11 cellular contexts compared by ENCODE assay signal in the genomic region with DNA sequence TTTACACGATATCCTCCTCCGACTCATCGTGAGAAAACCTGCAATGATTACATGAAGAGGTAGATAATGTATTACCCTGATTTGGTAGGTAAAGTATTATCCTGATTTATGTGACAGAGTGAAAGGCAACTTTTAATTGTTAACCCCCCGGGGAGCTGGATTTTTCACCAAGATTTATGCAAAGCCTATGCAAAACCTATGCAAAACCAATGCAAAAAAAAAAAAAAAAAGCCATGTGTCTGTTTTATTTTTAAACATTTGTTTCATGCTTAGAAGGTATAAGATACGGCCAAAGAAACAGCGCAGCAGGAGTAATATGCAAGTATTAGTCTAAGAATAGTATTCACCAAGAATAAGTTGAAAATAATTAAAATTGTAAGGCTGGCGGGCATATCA.
DNase-seq lines count a peak whose midpoint lies in the region; ATAC-seq and TF ChIP-seq lines count a peak whose summit lies in the region.
"Had no signal": no experiment of that assay in that cellular context is flagged by ENCODE, and none has a peak within 500 bp of the region (broad histone marks: within the 10 kb centered on the region; RNA-seq: fewer than 3 reads in every experiment).

No MANE protein-coding gene starts in this region.

- no peaks in the 10 kb centered on the region for H3K27me3 ChIP-seq in transverse colon
- H3K27me3 ChIP-seq: ascending aorta had no signal

- no peak for ATAC-seq in activated naive CD4-positive, alpha-beta T cell treated with anti-CD3 and anti-CD28 coated beads, Interleukin-2, amount 50 U/mL, for 72 hours
- no peak for ATAC-seq in HG02973 (IDR thresholded peaks at IDR 0.05; ENCODE audit: unreplicated experiment)
- ATAC-seq in HG03354 (IDR thresholded peaks at IDR 0.05; ENCODE audit: poor library complexity, severe bottlenecking, unreplicated experiment), result no peak

- no peaks in the 10 kb centered on the region for H3K27me3 Mint-ChIP-seq in activated naive CD4-positive, alpha-beta T cell treated with anti-CD3 and anti-CD28 coated beads for 36 hours (ENCODE audit: low read depth)

- intact Hi-C loops in activated naive CD4-positive, alpha-beta T cell treated with anti-CD3 and anti-CD28 coated beads for 36 hours (cut with micrococcal nuclease), result loop anchor here (1.0 to 10.0 kb wide), 7 partner anchors 16 to 1942 kb away; a partner anchor contains a TSS
- intact Hi-C loops in transverse colon (cut with DNase I; ENCODE audit: low total_unique reads), result no loop called here

- H3K27ac Mint-ChIP-seq in activated naive CD4-positive, alpha-beta T cell treated with anti-CD3 and anti-CD28 coated beads for 36 hours, result peak overlapping the region; percentile 98
- H3K27ac Mint-ChIP-seq in activated naive CD4-positive, alpha-beta T cell treated with anti-CD3 and anti-CD28 coated beads, Interleukin-2, amount 50 U/mL, for 72 hours, result peak overlapping the region; percentile 77 to 90
- H3K27ac Mint-ChIP-seq: activated B cell treated with CpG ODN at 0.5 μM for 24 hours had no signal

- TF ChIP-seq EP300 in transverse colon (IDR thresholded peaks at IDR 0.05; ENCODE audit: low read depth), result no peak

- peaks cover 0 to 9% (median 0%) of the 10 kb centered on the region in 4 donors for H3K4me1 ChIP-seq in transverse colon
- H3K4me1 ChIP-seq: ascending aorta had no signal

- peak overlapping the region in 2 of 4 donors; percentile 5 to 35 for H3K4me3 ChIP-seq in transverse colon
- H3K4me3 ChIP-seq: ascending aorta had no signal

- H3K27ac ChIP-seq in transverse colon, result peak overlapping the region in 3 of 4 donors; percentile 5 to 56 (median 33)
- H3K27ac ChIP-seq: ascending aorta had no signal

- 85 to 94% methylated on average over 7 of the region's 7 CpGs for WGBS in transverse colon (ENCODE audit: low coverage in 1 of 2), 2 donors

- TF ChIP-seq CTCF in transverse colon (IDR thresholded peaks at IDR 0.05), result no peak

- no peak for TF ChIP-seq POLR2A in transverse colon (IDR thresholded peaks at IDR 0.05)

- in situ Hi-C loops in transverse colon (cut with MboI; ENCODE audit: low pct_ligation_motif_present in 1 of 4, low pct_unique_long_range_greater_than_20kb in 1 of 4, low sequenced_read_pairs in 3 of 4), result no loop called here

- CTCF ChIA-PET in activated naive CD4-positive, alpha-beta T cell treated with anti-CD3 and anti-CD28 coated beads for 36 hours (lab: Charles Lee), result interaction anchor here (0.6 to 3.6 kb wide), 14 partner anchors 8 to 529 kb away, joined by 3 to 19 read pairs (median 6); no protein-coding TSS in a partner anchor

- H3K4me3 Mint-ChIP-seq in activated naive CD4-positive, alpha-beta T cell treated with anti-CD3 and anti-CD28 coated beads for 36 hours, result peak overlapping the region; percentile 87
- H3K4me3 Mint-ChIP-seq: activated B cell treated with CpG ODN at 0.5 μM for 24 hours had no signal

- H3K4me1 Mint-ChIP-seq in activated naive CD4-positive, alpha-beta T cell treated with anti-CD3 and anti-CD28 coated beads for 36 hours (ENCODE audit: low read depth), result peaks cover 67% of the 10 kb centered on the region

- H3K36me3 Mint-ChIP-seq in activated naive CD4-positive, alpha-beta T cell treated with anti-CD3 and anti-CD28 coated beads for 36 hours (ENCODE audit: low read depth), result peaks cover 26% of the 10 kb centered on the region
- peaks cover 30 to 33% of the 10 kb centered on the region in 2 donors for H3K36me3 Mint-ChIP-seq in activated naive CD4-positive, alpha-beta T cell treated with anti-CD3 and anti-CD28 coated beads, Interleukin-2, amount 50 U/mL, for 72 hours

- no peaks in the 10 kb centered on the region for H3K36me3 ChIP-seq in transverse colon
- H3K36me3 ChIP-seq: ascending aorta had no signal

- no peak for DNase-seq in activated naive CD4-positive, alpha-beta T cell treated with anti-CD3 and anti-CD28 coated beads for 36 hours
- DNase-seq in activated naive CD4-positive, alpha-beta T cell (lab: John Stamatoyannopoulos, UW), result no peak
- DNase-seq in activated naive CD4-positive, alpha-beta T cell treated with anti-CD3 and anti-CD28 coated beads, Interleukin-2, amount 50 U/mL, for 72 hours (ENCODE audit: low spot score in 2 of 2), result no peak
- DNase-seq in left kidney (ENCODE audit: low read depth, low spot score), result peak; percentile 24
- DNase-seq in transverse colon, result no peak
- DNase-seq in cerebellum (ENCODE audit: low spot score), result no peak
- DNase-seq: activated B cell treated with CpG ODN at 0.5 μM for 24 hours, mammary epithelial cell had no signal

- peaks cover 6% of the 10 kb centered on the region for H3K9me3 Mint-ChIP-seq in activated naive CD4-positive, alpha-beta T cell treated with anti-CD3 and anti-CD28 coated beads for 36 hours
- H3K9me3 Mint-ChIP-seq in activated naive CD4-positive, alpha-beta T cell treated with anti-CD3 and anti-CD28 coated beads, Interleukin-2, amount 50 U/mL, for 72 hours, result peaks cover 10 to 15% of the 10 kb centered on the region in 2 donors
- H3K9me3 Mint-ChIP-seq: activated B cell treated with CpG ODN at 0.5 μM for 24 hours had no signal

- H3K9me3 ChIP-seq in transverse colon, result no peaks in the 10 kb centered on the region
- H3K9me3 ChIP-seq: ascending aorta had no signal
